10 cellular contexts compared by ENCODE assay signal in the genomic region with DNA sequence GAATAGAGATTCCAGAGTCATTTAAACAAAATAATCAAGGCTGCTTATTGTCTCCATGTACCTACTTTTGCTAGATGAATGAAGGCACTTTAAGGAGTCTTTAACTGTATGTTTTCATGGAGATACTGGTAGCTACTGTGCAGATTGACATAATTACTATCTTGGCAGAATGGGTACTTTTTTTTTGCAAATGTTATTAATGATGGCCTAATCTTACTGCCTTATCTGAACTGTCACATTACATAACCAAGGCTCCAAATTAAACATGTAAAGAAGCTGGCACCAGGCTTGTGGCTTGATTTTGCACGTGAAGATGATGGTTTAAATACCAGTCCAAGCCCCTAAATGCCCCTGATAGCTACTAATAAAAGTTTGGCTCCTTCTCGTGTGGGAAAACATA. TPM values are rescaled to one million over a fixed set of nuclear protein-coding genes. Genes with fewer than 3 reads are reported as not detected.
DNase-seq lines count a peak whose midpoint lies in the region; ATAC-seq and TF ChIP-seq lines count a peak whose summit lies in the region.
"Had no signal": no experiment of that assay in that cellular context is flagged by ENCODE, and none has a peak within 500 bp of the region (broad histone marks: within the 10 kb centered on the region; RNA-seq: fewer than 3 reads in every experiment).

No MANE protein-coding gene starts in this region.

- peaks cover 0 to 55% (median 27%) of the 10 kb centered on the region in 4 donors for H3K4me1 ChIP-seq in tibial artery

- peaks cover 13% of the 10 kb centered on the region for H3K36me3 Mint-ChIP-seq in activated naive CD4-positive, alpha-beta T cell treated with anti-CD3 and anti-CD28 coated beads, Interleukin-2, amount 50 U/mL, for 24 hours
- H3K36me3 Mint-ChIP-seq in activated T-helper 2 cell treated with anti-CD3 and anti-CD28 coated beads, Interferon-gamma antibody, Interleukin-2, Interleukin-4, amounts not matched to agents 10 μg/mL and 5 μg/mL and 100 μg/mL, durations not matched to agents 14 hours and 24 hours and 36 hours (ENCODE audit: low read depth), result peaks cover 37% of the 10 kb centered on the region
- peaks cover 13% of the 10 kb centered on the region for H3K36me3 Mint-ChIP-seq in memory B cell

- peaks cover 11 to 24% (median 22%) of the 10 kb centered on the region in 3 donors for H3K36me3 ChIP-seq in tibial artery

- TF ChIP-seq CTCF in tibial artery (IDR thresholded peaks at IDR 0.05), result no peak

- DNase-seq in activated naive CD4-positive, alpha-beta T cell treated with anti-CD3 and anti-CD28 coated beads, Interleukin-2, amount 50 U/mL, for 16 hours, result no peak
- no peak for DNase-seq in activated T-helper 2 cell treated with anti-CD3 and anti-CD28 coated beads, Interferon-gamma antibody, Interleukin-2, Interleukin-4, amounts not matched to agents 10 μg/mL and 5 μg/mL and 100 μg/mL, durations not matched to agents 14 hours and 24 hours and 36 hours (ENCODE audit: low spot score)
- DNase-seq in memory B cell (ENCODE audit: low spot score in 2 of 2), result no peak
- DNase-seq in tibial artery, result no peak
- no peak for DNase-seq in glomerular visceral epithelial cell (ENCODE audit: extremely low spot score)
- DNase-seq in DMS 273 (lab: John Stamatoyannopoulos, UW; ENCODE audit: unreplicated experiment), result no peak
- DNase-seq: activated CD4-positive, alpha-beta T cell treated with anti-CD3 and anti-CD28 coated beads, Interleukin-2, amount 50 U/mL, for 1 hour; pancreas had no signal

- peak overlapping the region; percentile 96 for H3K4me3 Mint-ChIP-seq in activated naive CD4-positive, alpha-beta T cell treated with anti-CD3 and anti-CD28 coated beads, Interleukin-2, amount 50 U/mL, for 24 hours
- peak overlapping the region; percentile 97 for H3K4me3 Mint-ChIP-seq in activated T-helper 2 cell treated with anti-CD3 and anti-CD28 coated beads, Interferon-gamma antibody, Interleukin-2, Interleukin-4, amounts not matched to agents 10 μg/mL and 5 μg/mL and 100 μg/mL, durations not matched to agents 14 hours and 24 hours and 36 hours (ENCODE audit: low read depth)
- H3K4me3 Mint-ChIP-seq in memory B cell, result peak overlapping the region; percentile 99

- no peaks in the 10 kb centered on the region for H3K27me3 Mint-ChIP-seq in activated naive CD4-positive, alpha-beta T cell treated with anti-CD3 and anti-CD28 coated beads, Interleukin-2, amount 50 U/mL, for 24 hours
- H3K27me3 Mint-ChIP-seq in activated T-helper 2 cell treated with anti-CD3 and anti-CD28 coated beads, Interferon-gamma antibody, Interleukin-2, Interleukin-4, amounts not matched to agents 10 μg/mL and 5 μg/mL and 100 μg/mL, durations not matched to agents 14 hours and 24 hours and 36 hours (ENCODE audit: low read depth), result peaks cover 17% of the 10 kb centered on the region
- H3K27me3 Mint-ChIP-seq in memory B cell, result no peaks in the 10 kb centered on the region

- no peaks in the 10 kb centered on the region for H3K27me3 ChIP-seq in tibial artery
- H3K27me3 ChIP-seq: pancreas had no signal

- intact Hi-C loops in activated T-helper 2 cell treated with anti-CD3 and anti-CD28 coated beads, Interferon-gamma antibody, Interleukin-2, Interleukin-4, amounts not matched to agents 10 μg/mL and 5 μg/mL and 100 μg/mL, durations not matched to agents 14 hours and 24 hours and 36 hours (cut with micrococcal nuclease), result loop anchor here (2.0 to 10.0 kb wide), 3 partner anchors 286 to 1376 kb away; a partner anchor contains a TSS
- intact Hi-C loops in tibial artery (cut with DNase I; ENCODE audit: low total_unique reads), result loop anchor here (5.0 to 10.0 kb wide), 2 partner anchors 84 to 287 kb away; no protein-coding TSS in a partner anchor

- no peak overlapping the region for H3K27ac Mint-ChIP-seq in activated naive CD4-positive, alpha-beta T cell treated with anti-CD3 and anti-CD28 coated beads, Interleukin-2, amount 50 U/mL, for 24 hours
- no peak overlapping the region for H3K27ac Mint-ChIP-seq in activated T-helper 2 cell treated with anti-CD3 and anti-CD28 coated beads, Interferon-gamma antibody, Interleukin-2, Interleukin-4, amounts not matched to agents 10 μg/mL and 5 μg/mL and 100 μg/mL, durations not matched to agents 14 hours and 24 hours and 36 hours
- H3K27ac Mint-ChIP-seq in memory B cell, result peak overlapping the region; percentile 53

- H3K27ac ChIP-seq in tibial artery, result peak overlapping the region in 1 of 2 donors; percentile 9

- peak overlapping the region; percentile 80 to 89 for H3K4me3 ChIP-seq in tibial artery

- no peaks in the 10 kb centered on the region for H3K9me3 Mint-ChIP-seq in activated naive CD4-positive, alpha-beta T cell treated with anti-CD3 and anti-CD28 coated beads, Interleukin-2, amount 50 U/mL, for 24 hours
- no peaks in the 10 kb centered on the region for H3K9me3 Mint-ChIP-seq in activated T-helper 2 cell treated with anti-CD3 and anti-CD28 coated beads, Interferon-gamma antibody, Interleukin-2, Interleukin-4, amounts not matched to agents 10 μg/mL and 5 μg/mL and 100 μg/mL, durations not matched to agents 14 hours and 24 hours and 36 hours
- no peaks in the 10 kb centered on the region for H3K9me3 Mint-ChIP-seq in memory B cell

- peaks cover 76% of the 10 kb centered on the region for H3K4me1 Mint-ChIP-seq in activated naive CD4-positive, alpha-beta T cell treated with anti-CD3 and anti-CD28 coated beads, Interleukin-2, amount 50 U/mL, for 24 hours
- H3K4me1 Mint-ChIP-seq in activated T-helper 2 cell treated with anti-CD3 and anti-CD28 coated beads, Interferon-gamma antibody, Interleukin-2, Interleukin-4, amounts not matched to agents 10 μg/mL and 5 μg/mL and 100 μg/mL, durations not matched to agents 14 hours and 24 hours and 36 hours (ENCODE audit: low read depth), result peaks cover 66% of the 10 kb centered on the region
- peaks cover 48% of the 10 kb centered on the region for H3K4me1 Mint-ChIP-seq in memory B cell

- H3K9me3 ChIP-seq in tibial artery, result no peaks in the 10 kb centered on the region
- H3K9me3 ChIP-seq: pancreas had no signal

- ATAC-seq in memory B cell (ENCODE audit: low read depth) (no peak), HG02840 (IDR thresholded peaks at IDR 0.05; ENCODE audit: low FRiP score, unreplicated experiment) (no peak)
- ATAC-seq: pancreas had no signal

RNA-seq across cellular contexts. Expression of a gene that starts 4.0 kb away (rescaled TPM):
- total RNA-seq in activated T-helper 2 cell treated with anti-CD3 and anti-CD28 coated beads, Interferon-gamma antibody, Interleukin-2, Interleukin-4, amounts not matched to agents 10 μg/mL and 5 μg/mL and 100 μg/mL, durations not matched to agents 14 hours and 24 hours and 36 hours, result 3.9 TPM in 2 replicates
